ENCODE assay signal across 22 cellular contexts in genomic region chr3:123733341-123733740, GRCh38.
DNase-seq lines count a peak whose midpoint lies in the region; ATAC-seq and TF ChIP-seq lines count a peak whose summit lies in the region.
"Had no signal": no experiment of that assay in that cellular context is flagged by ENCODE, and none has a peak within 500 bp of the region (broad histone marks: within the 10 kb centered on the region; RNA-seq: fewer than 3 reads in every experiment).

No MANE protein-coding gene starts in this region.

- WGBS in IMR-90 (ENCODE audit: extremely low coverage in 2 of 2, insufficient read length in 1 of 2), 2 experiments = no CpG with 5 or more reads among the region's 4 CpGs
- 94% methylated on average over 4 of the region's 4 CpGs for WGBS in mammary epithelial cell (ENCODE audit: low coverage, missing lambda C conversion rate)

- TF ChIP-seq POLR2A in IMR-90 (IDR thresholded peaks at IDR 0.05; ENCODE audit: low read depth, low read length) = no peak

- H3K18ac ChIP-seq in IMR-90 (ENCODE audit: low read depth, low read length) = peak overlapping the region; percentile 96

- H4K20me1 ChIP-seq in IMR-90 (ENCODE audit: insufficient read depth, low read length) = no peaks in the 10 kb centered on the region
- no peaks in the 10 kb centered on the region for H4K20me1 ChIP-seq in mammary epithelial cell (ENCODE audit: insufficient read depth, low read length)
- H4K20me1 ChIP-seq in osteoblast (ENCODE audit: insufficient read depth, low read length) = no peaks in the 10 kb centered on the region

- no TSS peak for BruUV-seq in IMR-90 (replicated peaks; lab: Mats Ljungman, UMichigan)
- BruUV-seq in mammary epithelial cell (replicated peaks; lab: Mats Ljungman, UMichigan) = no TSS peak

- H2BK5ac ChIP-seq in IMR-90 (ENCODE audit: low read depth, low read length, poor library complexity, severe bottlenecking) = peak overlapping the region; percentile 99

- H3K4me1 ChIP-seq in IMR-90 (ENCODE audit: control insufficient read depth, insufficient read depth, low read length) = peaks cover 34% of the 10 kb centered on the region
- H3K4me1 ChIP-seq in mammary epithelial cell (ENCODE audit: insufficient read depth, low read length) = peaks cover 38% of the 10 kb centered on the region
- peaks cover 41% of the 10 kb centered on the region for H3K4me1 ChIP-seq in osteoblast (ENCODE audit: insufficient read depth, low read length)
- H3K4me1 ChIP-seq: testis, uterus had no signal

- CTCF ChIA-PET in IMR-90 (lab: Yijun Ruan, JAX) (interaction anchor here (0.9 to 2.7 kb wide), 2 partner anchors 10 to 213 kb away, joined by 3 to 9 read pairs; no protein-coding TSS in a partner anchor), mammary epithelial cell (lab: Charles Lee; ENCODE audit: low non-redundant PET) (no interaction called here), GM10248 (lab: Yijun Ruan, JAX) (interaction anchor here (0.9 to 2.8 kb wide), 2 partner anchors 10 to 91 kb away, joined by 3 to 17 read pairs; no protein-coding TSS in a partner anchor)

- no peak overlapping the region for H3K4me2 ChIP-seq in IMR-90 (ENCODE audit: low read depth, low read length)
- H3K4me2 ChIP-seq in mammary epithelial cell (ENCODE audit: insufficient read depth, low read depth, low read length) = peak overlapping the region; percentile 72
- peak overlapping the region; percentile 58 for H3K4me2 ChIP-seq in osteoblast (ENCODE audit: insufficient read depth, low read length)

- peak overlapping the region; percentile 99 for H3K4ac ChIP-seq in IMR-90 (ENCODE audit: low read depth, low read length)

- peaks cover 35 to 74% of the 10 kb centered on the region in 2 experiments for H3K79me1 ChIP-seq in IMR-90 (ENCODE audit: low read depth in 1 of 2, low read length in 2 of 2)

- H3K79me2 ChIP-seq in mammary epithelial cell (ENCODE audit: insufficient read depth, low read length) (peaks cover 6% of the 10 kb centered on the region), osteoblast (ENCODE audit: insufficient read depth, low read length) (peaks cover 27% of the 10 kb centered on the region)

- H2AK9ac ChIP-seq in IMR-90 (replicated peaks; ENCODE audit: low read depth, low read length, poor library complexity) = peak overlapping the region; percentile 88

- dilution Hi-C loops in IMR-90 (cut with HindIII; ENCODE audit: low sequenced_read_pairs, unreplicated experiment) = no loop called here
- dilution Hi-C loops in mammary epithelial cell (cut with HindIII; ENCODE audit: low sequenced_read_pairs) = no loop called here

- H3K9ac ChIP-seq in IMR-90 (ENCODE audit: low read depth, low read length) = peak overlapping the region; percentile 56
- H3K9ac ChIP-seq in mammary epithelial cell (ENCODE audit: insufficient read depth, low read length) = no peak overlapping the region

- no peak for TF ChIP-seq RAD21 in IMR-90 (IDR thresholded peaks at IDR 0.05; ENCODE audit: low read length)

- peak overlapping the region; percentile 98 for H2BK15ac ChIP-seq in IMR-90 (ENCODE audit: low read depth, low read length)

- ATAC-seq in IMR-90 (ENCODE audit: low read depth) = no peak
- ATAC-seq: naive thymus-derived CD4-positive, alpha-beta T cell had no signal

- no peaks in the 10 kb centered on the region for H3K27me3 ChIP-seq in IMR-90 (ENCODE audit: control insufficient read depth, insufficient read depth, low read length)
- no peaks in the 10 kb centered on the region for H3K27me3 ChIP-seq in mammary epithelial cell (ENCODE audit: insufficient read depth, low read length)
- H3K27me3 ChIP-seq in osteoblast (ENCODE audit: insufficient read depth, low read length) = no peaks in the 10 kb centered on the region
- H3K27me3 ChIP-seq: MG63, testis, uterus had no signal

- DNase-seq in COLO829 (ENCODE audit: low spot score) (peak; percentile 23), IMR-90 (no peak), mammary epithelial cell (peak; percentile 53), osteoblast (ENCODE audit: insufficient read length, low spot score, missing footprints) (no peak), NCI-H146 treated with DMSO at 0.1 percent for 48 hours (lab: John Stamatoyannopoulos, UW; ENCODE audit: unreplicated experiment) (no peak), GM10248 (ENCODE audit: extremely low spot score) (no peak), 8988T (no peak), NCI-H526 (lab: John Stamatoyannopoulos, UW) (no peak)
- DNase-seq: activated CD4-positive, alpha-beta T cell treated with anti-CD3 and anti-CD28 coated beads, Interleukin-2, amount 10 ng/mL, durations not matched to agents 24 days and 14 days; cerebellar nuclear complex; naive thymus-derived CD4-positive, alpha-beta T cell; NCI-H1436; NCI-H524; occipital lobe; retina; RPMI8226; stimulated activated CD4-positive, alpha-beta T cell treated with anti-CD3 and anti-CD28 coated beads, Interleukin-4, amount 100 ng/mL, for 1 hour; stimulated activated naive CD4-positive, alpha-beta T cell; testis; uterus; WERI-Rb-1 had no signal

- H3K14ac ChIP-seq in IMR-90 (replicated peaks; ENCODE audit: low read depth, low read length) = peak overlapping the region; percentile 91

- intact Hi-C loops in IMR-90 (cut with micrococcal nuclease) (no loop called here), mammary epithelial cell (cut with micrococcal nuclease) (loop anchor here (2.0 to 5.0 kb wide), 2 partner anchors 65 to 229 kb away; partner anchors contain the start of gene CCDC14)

- H3K27ac ChIP-seq in IMR-90 (ENCODE audit: insufficient read depth, low read length) (peak overlapping the region; percentile 97), mammary epithelial cell (ENCODE audit: insufficient read depth, low read depth, low read length) (peak overlapping the region; percentile 82), osteoblast (ENCODE audit: low read depth, low read length) (peak overlapping the region; percentile 98)
- H3K27ac ChIP-seq: testis, uterus, WERI-Rb-1 had no signal

- peaks cover 31% of the 10 kb centered on the region for H3K9me1 ChIP-seq in IMR-90 (ENCODE audit: insufficient read depth, low read length)

- H3K9me3 ChIP-seq in IMR-90 (ENCODE audit: control insufficient read depth, insufficient read depth, low read length) = no peaks in the 10 kb centered on the region
- H3K9me3 ChIP-seq in mammary epithelial cell (replicated peaks; ENCODE audit: insufficient read depth, low read length) = no peaks in the 10 kb centered on the region
- no peaks in the 10 kb centered on the region for H3K9me3 ChIP-seq in osteoblast (ENCODE audit: low read depth, low read length)
- H3K9me3 ChIP-seq: MG63, testis, uterus had no signal

- peak overlapping the region; percentile 99 for H4K91ac ChIP-seq in IMR-90 (ENCODE audit: insufficient read depth, low read depth, low read length)

- in situ Hi-C loops in IMR-90 (cut with MboI; ENCODE audit: low sequenced_read_pairs) (no loop called here), mammary epithelial cell (cut with MboI; ENCODE audit: low sequenced_read_pairs in 2 of 2) (no loop called here)

- POLR2A ChIA-PET in IMR-90 (lab: Charles Lee; ENCODE audit: unreplicated experiment) (no interaction called here), GM10248 (lab: Yijun Ruan, JAX) (no interaction called here)

- H3K4me3 ChIP-seq in IMR-90 (ENCODE audit: insufficient read depth, low read depth, low read length) (no peak overlapping the region), mammary epithelial cell (replicated peaks in 1 of 3; ENCODE audit: insufficient read depth in 1 of 3, low read depth in 2 of 3, low read length in 3 of 3) (no peak overlapping the region), osteoblast (ENCODE audit: insufficient read depth, low read length) (peak overlapping the region; percentile 15)
- H3K4me3 ChIP-seq: MG63, testis, uterus had no signal

- peak overlapping the region; percentile 99 for H2BK20ac ChIP-seq in IMR-90 (ENCODE audit: low read depth, low read length)

- H3K36me3 ChIP-seq in IMR-90 (ENCODE audit: control insufficient read depth, insufficient read depth, low read length) (peaks cover 59% of the 10 kb centered on the region), mammary epithelial cell (ENCODE audit: insufficient read depth, low read length) (peaks cover 21% of the 10 kb centered on the region), osteoblast (ENCODE audit: insufficient read depth, low read length) (peaks cover 64% of the 10 kb centered on the region)
- H3K36me3 ChIP-seq: uterus, WERI-Rb-1 had no signal

- TF ChIP-seq CTCF in IMR-90 (conservative IDR thresholded peaks at IDR 0.05; ENCODE audit: low read depth, low read length) = no peak
- no peak for TF ChIP-seq CTCF in mammary epithelial cell (conservative IDR thresholded peaks at IDR 0.05 in 1 of 2, IDR thresholded peaks at IDR 0.05 in 1 of 2; ENCODE audit: extremely low read depth in 1 of 2, insufficient read depth in 1 of 2, low read depth in 1 of 2, low read length in 2 of 2)
- no peak for TF ChIP-seq CTCF in osteoblast (IDR thresholded peaks at IDR 0.05; ENCODE audit: extremely low read depth, low read depth, low read length)
- TF ChIP-seq CTCF in GM10248 (IDR thresholded peaks at IDR 0.05; ENCODE audit: control extremely low read depth, extremely low read depth, low read depth, missing control alignments) = no peak

- peak overlapping the region; percentile 100 for H2AK5ac ChIP-seq in IMR-90 (ENCODE audit: low read depth, low read length)

- H3K23ac ChIP-seq in IMR-90 (ENCODE audit: low read depth, low read length) = peak overlapping the region; percentile 90

- peak overlapping the region; percentile 87 for H3K56ac ChIP-seq in IMR-90 (ENCODE audit: extremely low read depth, insufficient read depth, low read length)

- peak overlapping the region; percentile 92 for H4K5ac ChIP-seq in IMR-90 (ENCODE audit: low read depth, low read length)

- peak overlapping the region; percentile 99 for H2BK120ac ChIP-seq in IMR-90 (ENCODE audit: low read depth, low read length)

- no peak overlapping the region for H2AFZ ChIP-seq in IMR-90 (replicated peaks; ENCODE audit: low read length, poor library complexity)
- H2AFZ ChIP-seq in mammary epithelial cell (ENCODE audit: low read depth, low read length) = no peak overlapping the region
- no peak overlapping the region for H2AFZ ChIP-seq in osteoblast (ENCODE audit: low read length)

- H4K8ac ChIP-seq in IMR-90 (ENCODE audit: low read depth in 2 of 2, low read length in 2 of 2) = peak overlapping the region; percentile 92 to 98

TF ChIP-seq in IMR-90, 13 proteins besides CTCF, POLR2A, EP300 and RAD21 (continues in another document):
- TF ChIP-seq CEBPB (IDR thresholded peaks at IDR 0.05; ENCODE audit: low read depth, low read length) = no peak
- no peak for TF ChIP-seq NFE2L2 (IDR thresholded peaks at IDR 0.05; ENCODE audit: low read depth, low read length)
- no peak for TF ChIP-seq SMC3 (IDR thresholded peaks at IDR 0.05; ENCODE audit: low read depth, low read length)
- TF ChIP-seq RFX5 (IDR thresholded peaks at IDR 0.05; ENCODE audit: low read depth, low read length) = no peak
- no peak for TF ChIP-seq MAZ (IDR thresholded peaks at IDR 0.05; ENCODE audit: borderline replicate concordance, low read depth, low read length)
- TF ChIP-seq CHD1 (IDR thresholded peaks at IDR 0.05; ENCODE audit: low read depth, low read length) = no peak
- no peak for TF ChIP-seq RCOR1 (IDR thresholded peaks at IDR 0.05; ENCODE audit: insufficient replicate concordance, low read length)

Comparison
In these comparisons a context has a peak if more than half of its experiments do, and no peak if none do; other contexts are left out.
1. DNase-seq: peak in COLO829 (single experiment) and mammary epithelial cell (single experiment); none in IMR-90 (single experiment), osteoblast (single experiment), NCI-H146 treated with DMSO at 0.1 percent for 48 hours (single experiment), GM10248 (single experiment), 8988T (single experiment) and NCI-H526 (0 of 2).
2. Peak in every context shown above with its lines, with median percentiles within 50 percentile points of each other: H3K27ac ChIP-seq.